9 cellular contexts compared by ENCODE assay signal in genomic region chrX:153884136-153885076, GRCh38. TPM values are rescaled to one million over a fixed set of nuclear protein-coding genes. Genes with fewer than 3 reads are reported as not detected.
DNase-seq lines count a peak whose midpoint lies in the region; ATAC-seq, FAIRE-seq and TF ChIP-seq lines count a peak whose summit lies in the region.
"Had no signal": no experiment of that assay in that cellular context is flagged by ENCODE, and none has a peak within 500 bp of the region (broad histone marks: within the 10 kb centered on the region; RNA-seq: fewer than 3 reads in every experiment).

No MANE protein-coding gene starts in this region.

- H3K36me3 Mint-ChIP-seq in CD8-positive, alpha-beta T cell = no peaks in the 10 kb centered on the region

- no peaks in the 10 kb centered on the region for H3K9me3 ChIP-seq in CD8-positive, alpha-beta T cell (ENCODE audit: low read length)
- H3K9me3 ChIP-seq in RWPE2 (ENCODE audit: severe bottlenecking) (no peaks in the 10 kb centered on the region), iPS-20b (ENCODE audit: insufficient read depth, low read depth, low read length) (no peaks in the 10 kb centered on the region)

- TF ChIP-seq CTCF in CD8-positive, alpha-beta T cell (IDR thresholded peaks at IDR 0.05) = no peak
- TF ChIP-seq CTCF in RWPE2 (IDR thresholded peaks at IDR 0.05; ENCODE audit: poor library complexity, severe bottlenecking) = peak; percentile 49

- no peak overlapping the region for H3K4me3 ChIP-seq in CD8-positive, alpha-beta T cell (ENCODE audit: low read depth, low read length)
- peak overlapping the region; percentile 47 for H3K4me3 ChIP-seq in RWPE2 (ENCODE audit: severe bottlenecking)
- peak overlapping the region; percentile 45; the same call in 1 of the 2 replicates for H3K4me3 ChIP-seq in iPS-20b (ENCODE audit: low read length)

- peaks cover 15% of the 10 kb centered on the region for H3K27me3 Mint-ChIP-seq in CD8-positive, alpha-beta T cell (ENCODE audit: low read depth)

- peaks cover 1% of the 10 kb centered on the region for H3K4me1 Mint-ChIP-seq in CD8-positive, alpha-beta T cell (ENCODE audit: low read depth)

- DNase-seq in CD8-positive, alpha-beta T cell = no peak
- DNase-seq in GM19239 (ENCODE audit: insufficient read length, low spot score) (no peak), RWPE2 (ENCODE audit: low spot score) (no peak), retina (no peak)
- DNase-seq: islet precursor cell had no signal

- intact Hi-C loops in CD8-positive, alpha-beta T cell (cut with DNase I, micrococcal nuclease) = no loop called here

- H3K27me3 ChIP-seq in CD8-positive, alpha-beta T cell (ENCODE audit: insufficient read depth, low read length) = peaks cover 6% of the 10 kb centered on the region
- H3K27me3 ChIP-seq in RWPE2 (ENCODE audit: insufficient read depth, poor library complexity, severe bottlenecking) = no peaks in the 10 kb centered on the region
- peaks cover 36% of the 10 kb centered on the region for H3K27me3 ChIP-seq in iPS-20b (ENCODE audit: insufficient read depth, low read length)

- peak; percentile 67 for FAIRE-seq in GM19239 (lab: Jason Lieb, UNC)

- no peak overlapping the region for H3K27ac Mint-ChIP-seq in CD8-positive, alpha-beta T cell

- no peaks in the 10 kb centered on the region for H3K9me3 Mint-ChIP-seq in CD8-positive, alpha-beta T cell

- peak overlapping the region; percentile 43 for H3K4me3 Mint-ChIP-seq in CD8-positive, alpha-beta T cell

- no peak overlapping the region for H3K27ac ChIP-seq in CD8-positive, alpha-beta T cell (ENCODE audit: low read depth, low read length)
- H3K27ac ChIP-seq in RWPE2 (ENCODE audit: poor library complexity, severe bottlenecking) = peak overlapping the region; percentile 54
- H3K27ac ChIP-seq in iPS-20b (ENCODE audit: low read length) = no peak overlapping the region

- H3K36me3 ChIP-seq in CD8-positive, alpha-beta T cell (ENCODE audit: insufficient read depth, low read length) = no peaks in the 10 kb centered on the region
- H3K36me3 ChIP-seq in RWPE2 (ENCODE audit: low read depth) (no peaks in the 10 kb centered on the region), iPS-20b (ENCODE audit: insufficient read depth, low read depth, low read length) (no peaks in the 10 kb centered on the region)

- POLR2A ChIA-PET in CD8-positive, alpha-beta T cell (lab: Charles Lee) = no interaction called here

- H3K9ac ChIP-seq in iPS-20b (ENCODE audit: low read depth, low read length) = no peak overlapping the region

- H3K4me1 ChIP-seq in CD8-positive, alpha-beta T cell (ENCODE audit: insufficient read depth, low read length) = peaks cover 9% of the 10 kb centered on the region
- H3K4me1 ChIP-seq in RWPE2 (ENCODE audit: insufficient read depth, poor library complexity, severe bottlenecking) = peaks cover 9% of the 10 kb centered on the region
- peaks cover 9% of the 10 kb centered on the region for H3K4me1 ChIP-seq in iPS-20b (ENCODE audit: insufficient read depth, low read length)

- ATAC-seq in CD8-positive, alpha-beta T cell = no peak
- ATAC-seq in RWPE2 (ENCODE audit: low read depth) = peak; percentile 65
- no peak for ATAC-seq in HG03378 (IDR thresholded peaks at IDR 0.05; ENCODE audit: unreplicated experiment)
- ATAC-seq in HG02798 (IDR thresholded peaks at IDR 0.05; ENCODE audit: poor library complexity, unreplicated experiment) = no peak
- no peak for ATAC-seq in HG03095 (IDR thresholded peaks at IDR 0.05; ENCODE audit: unreplicated experiment)

- CTCF ChIA-PET in CD8-positive, alpha-beta T cell (lab: Charles Lee) = interaction anchor here (1.4 kb wide), 1 partner anchor 65 kb away, joined by 3 read pairs; no protein-coding TSS in a partner anchor

RNA-seq across cellular contexts. Expression of gene L1CAM, which starts 1.6 kb away (rescaled TPM):
- total RNA-seq in CD8-positive, alpha-beta T cell = under 1 TPM in 1 of 2 experiments, not detected in 1; 0.05 TPM

RNA-seq across cellular contexts. Expression of gene AVPR2, which starts 20.1 kb away (rescaled TPM):
- total RNA-seq in CD8-positive, alpha-beta T cell = not detected

RNA-seq across cellular contexts. Expression of gene ARHGAP4, which starts 41.7 kb away (rescaled TPM):
- total RNA-seq in CD8-positive, alpha-beta T cell = 100 to 1,000 TPM; 432 to 440 TPM

RNA-seq across cellular contexts. Expression of gene NAA10, which starts 50.4 kb away (rescaled TPM):
- 10 to 100 TPM; 34.4 to 35.3 TPM for total RNA-seq in CD8-positive, alpha-beta T cell

RNA-seq across cellular contexts. Expression of gene PDZD4, which starts 54.1 kb away (rescaled TPM):
- 10 to 100 TPM; 10.9 to 11.9 TPM for total RNA-seq in CD8-positive, alpha-beta T cell
